Comparison of ENCODE assay signal across 9 cellular contexts in genomic region chr16:31064882-31065461, GRCh38. TPM values are rescaled to one million over a fixed set of nuclear protein-coding genes. Genes with fewer than 3 reads are reported as not detected.
A peak's percentile ranks its signal among the peaks of the same experiment; 100 is the strongest.
DNase-seq lines count a peak whose midpoint lies in the region; ATAC-seq, FAIRE-seq and TF ChIP-seq lines count a peak whose summit lies in the region.
"Had no signal": no experiment of that assay in that cellular context is flagged by ENCODE, and none has a peak within 500 bp of the region (broad histone marks: within the 10 kb centered on the region; RNA-seq: fewer than 3 reads in every experiment).

No MANE protein-coding gene starts in this region.

- POLR2A ChIA-PET in BJ (lab: Charles Lee), result interaction anchor here (0.6 kb wide), 1 partner anchor 10 kb away, joined by 13 read pairs; no protein-coding TSS in a partner anchor

- H3K36me3 ChIP-seq in BJ (ENCODE audit: control insufficient read depth, insufficient read depth, low read length) (peaks cover 14% of the 10 kb centered on the region), small intestine (ENCODE audit: control insufficient read depth in 2 of 2, insufficient read depth in 2 of 2, low read length in 2 of 2) (peaks cover 0 to 8% of the 10 kb centered on the region in 2 donors)

- no peak for TF ChIP-seq CTCF in BJ (IDR thresholded peaks at IDR 0.05; ENCODE audit: insufficient read depth, low read depth, low read length)
- no peak for TF ChIP-seq CTCF in nephron progenitor cell (IDR thresholded peaks at IDR 0.05)

- H3K4me3 Mint-ChIP-seq in nephron progenitor cell, result no peak overlapping the region

- DNase-seq in BJ (ENCODE audit: low read depth) (peak; percentile 90), NCI-H82 treated with DMSO at 0.1 percent for 48 hours (lab: John Stamatoyannopoulos, UW; ENCODE audit: unreplicated experiment) (peak; percentile 97), ecto neural progenitor cell (ENCODE audit: low spot score) (peak; percentile 58), nephron progenitor cell (no peak), small intestine (no peak), SIG-M5 treated with dmso at 0.1 percent for 504 hours (lab: John Stamatoyannopoulos, UW; ENCODE audit: unreplicated experiment) (no peak)

- ATAC-seq in HG02852 (IDR thresholded peaks at IDR 0.05; ENCODE audit: unreplicated experiment) (no peak), HG03432 (IDR thresholded peaks at IDR 0.05; ENCODE audit: unreplicated experiment) (no peak)

- CTCF ChIA-PET in BJ (lab: Yijun Ruan, JAX), result interaction anchor here (0.9 to 1.4 kb wide), 4 partner anchors 9 to 112 kb away, joined by 3 to 9 read pairs (median 4); partner anchors contain the start of genes HSD3B7 and ZNF668

- WGBS in small intestine, 3 donors, result 65 to 88% (median 74%) methylated on average over 4 of the region's 4 CpGs

- peak overlapping the region in 1 of 2 donors; percentile 72 for H3K27ac ChIP-seq in small intestine (ENCODE audit: low read depth in 1 of 2, low read length in 1 of 2)

- H3K4me3 ChIP-seq in BJ (ENCODE audit: low read depth, low read length), result no peak overlapping the region
- H3K4me3 ChIP-seq in small intestine (ENCODE audit: low read depth in 1 of 2, low read length in 2 of 2), result no peak overlapping the region
- H3K4me3 ChIP-seq: Peyer's patch had no signal

- no peaks in the 10 kb centered on the region for H3K9me3 Mint-ChIP-seq in nephron progenitor cell

- H3K27ac Mint-ChIP-seq in nephron progenitor cell, result peak overlapping the region; percentile 84

- H3K4me1 Mint-ChIP-seq in nephron progenitor cell, result peaks cover 7% of the 10 kb centered on the region

- FAIRE-seq in small intestine (lab: Jason Lieb, UNC), result no peak

- H3K27me3 ChIP-seq in BJ (ENCODE audit: control insufficient read depth, insufficient read depth, low read length) (no peaks in the 10 kb centered on the region), small intestine (ENCODE audit: control insufficient read depth in 2 of 2, insufficient read depth in 2 of 2, low read length in 2 of 2) (no peaks in the 10 kb centered on the region)
- H3K27me3 ChIP-seq: Peyer's patch had no signal

- H3K36me3 Mint-ChIP-seq in nephron progenitor cell (ENCODE audit: low read depth), result peaks cover 54% of the 10 kb centered on the region

- no peaks in the 10 kb centered on the region for H3K4me1 ChIP-seq in small intestine (ENCODE audit: control insufficient read depth in 2 of 2, insufficient read depth in 1 of 2, low read depth in 1 of 2, low read length in 1 of 2)

- H3K27me3 Mint-ChIP-seq in nephron progenitor cell (ENCODE audit: low read depth, poor library complexity), result no peaks in the 10 kb centered on the region

- H3K9me3 ChIP-seq in small intestine (ENCODE audit: control insufficient read depth, low read depth), result no peaks in the 10 kb centered on the region
- H3K9me3 ChIP-seq: Peyer's patch had no signal

RNA-seq across cellular contexts. Expression of gene ZNF668, which starts 9.1 kb away (rescaled TPM):
- polyA plus RNA-seq in BJ (2011; rRNA removed) (10.2 and 16.3 TPM in 2 replicates), small intestine (10 to 100 TPM in 2 of 3 donors, 1 to 10 TPM in 1; 9.4 to 12.2 (median 10.8) TPM)
- polyA minus RNA-seq in BJ (2011; rRNA and poly(A)+ RNA removed), result 7.8 and 10.9 TPM in 2 replicates

RNA-seq across cellular contexts. Expression of gene ZNF646, which starts 9.2 kb away (rescaled TPM):
- polyA plus RNA-seq in BJ (2011; rRNA removed), result 3.3 and 4.2 TPM in 2 replicates
- polyA minus RNA-seq in BJ (2011; rRNA and poly(A)+ RNA removed), result 7.8 and 12.5 TPM in 2 replicates
- polyA plus RNA-seq in small intestine, result 10 to 100 TPM in 1 of 3 donors, 1 to 10 TPM in 2; 3.0 to 10.3 (median 4.2) TPM

RNA-seq across cellular contexts. Expression of gene PRSS53, which starts 23.8 kb away (rescaled TPM):
- polyA plus RNA-seq in BJ (2011; rRNA removed) (0.96 and 1.8 TPM in 2 replicates), small intestine (1 to 10 TPM; 1.6 to 4.7 (median 1.9) TPM)
- polyA minus RNA-seq in BJ (2011; rRNA and poly(A)+ RNA removed), result 0.66 and 0.87 TPM in 2 replicates

RNA-seq across cellular contexts. Expression of gene VKORC1, which starts 29.6 kb away (rescaled TPM):
- polyA plus RNA-seq in BJ (2011; rRNA removed) (416 and 515 TPM in 2 replicates), small intestine (10 to 100 TPM; 77.8 to 87.8 (median 83.4) TPM)
- 118 and 200 TPM in 2 replicates for polyA minus RNA-seq in BJ (2011; rRNA and poly(A)+ RNA removed)

RNA-seq across cellular contexts. Expression of gene STX4, which starts 31.6 kb away (rescaled TPM):
- 41.7 and 53.6 TPM in 2 replicates for polyA plus RNA-seq in BJ (2011; rRNA removed)
- 26.5 and 41.5 TPM in 2 replicates for polyA minus RNA-seq in BJ (2011; rRNA and poly(A)+ RNA removed)
- polyA plus RNA-seq in small intestine, result 100 to 1,000 TPM in 2 of 3 donors, 10 to 100 TPM in 1; 64.6 to 115 (median 111) TPM

Comparison
In these comparisons a context has a peak if more than half of its experiments do, and no peak if none do; other contexts are left out.
1. DNase-seq: peak in BJ (single experiment), NCI-H82 treated with DMSO at 0.1 percent for 48 hours (single experiment) and ecto neural progenitor cell (single experiment); none in nephron progenitor cell (single experiment), small intestine (single experiment) and SIG-M5 treated with dmso at 0.1 percent for 504 hours (single experiment).